ENCODE assay signal across 1 cellular context in the genomic region with DNA sequence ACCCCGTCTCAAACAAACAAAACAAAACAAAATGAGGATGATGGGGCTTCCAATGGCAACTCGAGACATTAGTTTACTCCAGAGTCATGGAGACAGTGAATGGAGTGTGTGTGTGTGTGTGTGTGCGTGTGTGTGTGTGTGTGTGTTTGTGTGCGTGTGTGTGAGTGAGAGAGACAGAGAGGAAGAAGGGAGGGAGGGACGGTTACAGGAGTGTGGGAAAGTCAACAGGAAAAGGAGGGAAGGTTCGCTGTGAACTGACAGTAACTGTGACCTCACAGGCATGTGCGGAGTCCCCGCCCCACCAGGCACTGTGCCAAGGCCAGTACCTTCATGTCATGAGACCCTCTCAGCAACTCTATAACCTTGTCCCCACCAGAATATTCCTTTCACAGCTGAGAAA.
A peak's percentile ranks its signal among the peaks of the same experiment; 100 is the strongest.
TF ChIP-seq lines count a peak whose summit lies in the region.
"Not testable (repeated sequence)": the region's sequence is repeated elsewhere in the genome, so short reads cannot be mapped to it uniquely, and the experiment has no call there.

No MANE protein-coding gene starts in this region.

TF ChIP-seq in HepG2, 621 proteins besides CTCF, POLR2A, EP300 and RAD21 (continued from another document and continues in another):
- TF ChIP-seq SAP130 (CRISPR knock-in tag; IDR thresholded peaks at IDR 0.05; ENCODE audit: low read depth) (peak; percentile 74), SP1 (CRISPR knock-in tag; IDR thresholded peaks at IDR 0.05) (peak; percentile 62; the same call in 1 of the 2 replicates), HOXA3 (CRISPR knock-in tag; IDR thresholded peaks at IDR 0.05) (peak; percentile 55; the same call in 1 of the 2 replicates), FOXP1 (CRISPR knock-in tag; IDR thresholded peaks at IDR 0.05) (peak; percentile 57; the same call in 1 of the 2 replicates), FOXA3 (CRISPR knock-in tag; IDR thresholded peaks at IDR 0.05) (peak; percentile 79), SP5 (CRISPR knock-in tag; IDR thresholded peaks at IDR 0.05; ENCODE audit: borderline replicate concordance, low read depth) (peak; percentile 96), ETV5 (CRISPR knock-in tag; IDR thresholded peaks at IDR 0.05; ENCODE audit: borderline replicate concordance) (peak; percentile 32; the same call in 1 of the 2 replicates), SPEN (CRISPR knock-in tag; IDR thresholded peaks at IDR 0.05; ENCODE audit: low read depth) (peak; percentile 55; the same call in 1 of the 2 replicates), SP4 (CRISPR knock-in tag; IDR thresholded peaks at IDR 0.05) (peak; percentile 44; the same call in 1 of the 2 replicates), FOXA1 (CRISPR knock-in tag; IDR thresholded peaks at IDR 0.05) (peak; percentile 78), CCDC6 (CRISPR knock-in tag; IDR thresholded peaks at IDR 0.05) (0 out of 2 replicates have a peak, but pooled peaks have one; percentile 29), ZNF772 (CRISPR knock-in tag; IDR thresholded peaks at IDR 0.05) (0 out of 2 replicates have a peak, but pooled peaks have one; percentile 46), RARA (CRISPR knock-in tag; IDR thresholded peaks at IDR 0.05) (0 out of 2 replicates have a peak, but pooled peaks have one; percentile 29), SALL1 (CRISPR knock-in tag; IDR thresholded peaks at IDR 0.05) (peak; percentile 61), PHF21A (CRISPR knock-in tag; IDR thresholded peaks at IDR 0.05) (0 out of 2 replicates have a peak, but pooled peaks have one; percentile 29), YEATS2 (CRISPR knock-in tag; IDR thresholded peaks at IDR 0.05; ENCODE audit: borderline replicate concordance) (peak; percentile 30; the same call in 1 of the 2 replicates), IRF2 (CRISPR knock-in tag; IDR thresholded peaks at IDR 0.05) (0 out of 2 replicates have a peak, but pooled peaks have one; percentile 17), GABPB1 (CRISPR knock-in tag; IDR thresholded peaks at IDR 0.05) (peak; percentile 47; the same call in 1 of the 2 replicates), CREM (IDR thresholded peaks at IDR 0.05) (0 out of 2 replicates have a peak, but pooled peaks have one; percentile 39), RXRB (CRISPR knock-in tag; IDR thresholded peaks at IDR 0.05; ENCODE audit: borderline replicate concordance) (peak; percentile 48; the same call in 1 of the 2 replicates), ZNF788 (CRISPR knock-in tag; IDR thresholded peaks at IDR 0.05; ENCODE audit: borderline replicate concordance) (peak; percentile 53; the same call in 1 of the 2 replicates), MED1 (CRISPR knock-in tag; IDR thresholded peaks at IDR 0.05) (peak; percentile 37; the same call in 1 of the 2 replicates), FOXO1 (CRISPR knock-in tag; IDR thresholded peaks at IDR 0.05) (peak; percentile 42; the same call in 1 of the 2 replicates), GABPA (CRISPR knock-in tag; IDR thresholded peaks at IDR 0.05; ENCODE audit: low read depth) (peak; percentile 62), GATAD2A (CRISPR knock-in tag; IDR thresholded peaks at IDR 0.05) (0 out of 2 replicates have a peak, but pooled peaks have one; percentile 27), FOSL2 (CRISPR knock-in tag; IDR thresholded peaks at IDR 0.05) (0 out of 2 replicates have a peak, but pooled peaks have one; percentile 21)
- TF ChIP-seq SP1 (IDR thresholded peaks at IDR 0.05); FOXP1 (IDR thresholded peaks at IDR 0.05); FOXA1 (IDR thresholded peaks at IDR 0.05); CREM (CRISPR knock-in tag; IDR thresholded peaks at IDR 0.05); GABPA (IDR thresholded peaks at IDR 0.05; ENCODE audit: low read depth, low read length): not testable (repeated sequence)
- TF ChIP-seq, protein P1, sequence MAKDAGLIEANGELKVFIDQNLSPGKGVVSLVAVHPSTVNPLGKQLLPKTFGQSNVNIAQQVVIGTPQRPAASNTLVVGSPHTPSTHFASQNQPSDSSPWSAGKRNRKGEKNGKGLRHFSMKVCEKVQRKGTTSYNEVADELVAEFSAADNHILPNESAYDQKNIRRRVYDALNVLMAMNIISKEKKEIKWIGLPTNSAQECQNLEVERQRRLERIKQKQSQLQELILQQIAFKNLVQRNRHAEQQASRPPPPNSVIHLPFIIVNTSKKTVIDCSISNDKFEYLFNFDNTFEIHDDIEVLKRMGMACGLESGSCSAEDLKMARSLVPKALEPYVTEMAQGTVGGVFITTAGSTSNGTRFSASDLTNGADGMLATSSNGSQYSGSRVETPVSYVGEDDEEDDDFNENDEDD (CRISPR knock-in tag; IDR thresholded peaks at IDR 0.05; ENCODE audit: borderline replicate concordance) = peak; percentile 72
- TF ChIP-seq, protein P2, sequence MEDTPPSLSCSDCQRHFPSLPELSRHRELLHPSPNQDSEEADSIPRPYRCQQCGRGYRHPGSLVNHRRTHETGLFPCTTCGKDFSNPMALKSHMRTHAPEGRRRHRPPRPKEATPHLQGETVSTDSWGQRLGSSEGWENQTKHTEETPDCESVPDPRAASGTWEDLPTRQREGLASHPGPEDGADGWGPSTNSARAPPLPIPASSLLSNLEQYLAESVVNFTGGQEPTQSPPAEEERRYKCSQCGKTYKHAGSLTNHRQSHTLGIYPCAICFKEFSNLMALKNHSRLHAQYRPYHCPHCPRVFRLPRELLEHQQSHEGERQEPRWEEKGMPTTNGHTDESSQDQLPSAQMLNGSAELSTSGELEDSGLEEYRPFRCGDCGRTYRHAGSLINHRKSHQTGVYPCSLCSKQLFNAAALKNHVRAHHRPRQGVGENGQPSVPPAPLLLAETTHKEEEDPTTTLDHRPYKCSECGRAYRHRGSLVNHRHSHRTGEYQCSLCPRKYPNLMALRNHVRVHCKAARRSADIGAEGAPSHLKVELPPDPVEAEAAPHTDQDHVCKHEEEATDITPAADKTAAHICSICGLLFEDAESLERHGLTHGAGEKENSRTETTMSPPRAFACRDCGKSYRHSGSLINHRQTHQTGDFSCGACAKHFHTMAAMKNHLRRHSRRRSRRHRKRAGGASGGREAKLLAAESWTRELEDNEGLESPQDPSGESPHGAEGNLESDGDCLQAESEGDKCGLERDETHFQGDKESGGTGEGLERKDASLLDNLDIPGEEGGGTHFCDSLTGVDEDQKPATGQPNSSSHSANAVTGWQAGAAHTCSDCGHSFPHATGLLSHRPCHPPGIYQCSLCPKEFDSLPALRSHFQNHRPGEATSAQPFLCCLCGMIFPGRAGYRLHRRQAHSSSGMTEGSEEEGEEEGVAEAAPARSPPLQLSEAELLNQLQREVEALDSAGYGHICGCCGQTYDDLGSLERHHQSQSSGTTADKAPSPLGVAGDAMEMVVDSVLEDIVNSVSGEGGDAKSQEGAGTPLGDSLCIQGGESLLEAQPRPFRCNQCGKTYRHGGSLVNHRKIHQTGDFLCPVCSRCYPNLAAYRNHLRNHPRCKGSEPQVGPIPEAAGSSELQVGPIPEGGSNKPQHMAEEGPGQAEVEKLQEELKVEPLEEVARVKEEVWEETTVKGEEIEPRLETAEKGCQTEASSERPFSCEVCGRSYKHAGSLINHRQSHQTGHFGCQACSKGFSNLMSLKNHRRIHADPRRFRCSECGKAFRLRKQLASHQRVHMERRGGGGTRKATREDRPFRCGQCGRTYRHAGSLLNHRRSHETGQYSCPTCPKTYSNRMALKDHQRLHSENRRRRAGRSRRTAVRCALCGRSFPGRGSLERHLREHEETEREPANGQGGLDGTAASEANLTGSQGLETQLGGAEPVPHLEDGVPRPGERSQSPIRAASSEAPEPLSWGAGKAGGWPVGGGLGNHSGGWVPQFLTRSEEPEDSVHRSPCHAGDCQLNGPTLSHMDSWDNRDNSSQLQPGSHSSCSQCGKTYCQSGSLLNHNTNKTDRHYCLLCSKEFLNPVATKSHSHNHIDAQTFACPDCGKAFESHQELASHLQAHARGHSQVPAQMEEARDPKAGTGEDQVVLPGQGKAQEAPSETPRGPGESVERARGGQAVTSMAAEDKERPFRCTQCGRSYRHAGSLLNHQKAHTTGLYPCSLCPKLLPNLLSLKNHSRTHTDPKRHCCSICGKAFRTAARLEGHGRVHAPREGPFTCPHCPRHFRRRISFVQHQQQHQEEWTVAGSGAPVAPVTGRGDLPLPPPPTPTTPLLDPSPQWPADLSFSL (CRISPR knock-in tag; IDR thresholded peaks at IDR 0.05) = peak; percentile 93
- TF ChIP-seq, protein P3, sequence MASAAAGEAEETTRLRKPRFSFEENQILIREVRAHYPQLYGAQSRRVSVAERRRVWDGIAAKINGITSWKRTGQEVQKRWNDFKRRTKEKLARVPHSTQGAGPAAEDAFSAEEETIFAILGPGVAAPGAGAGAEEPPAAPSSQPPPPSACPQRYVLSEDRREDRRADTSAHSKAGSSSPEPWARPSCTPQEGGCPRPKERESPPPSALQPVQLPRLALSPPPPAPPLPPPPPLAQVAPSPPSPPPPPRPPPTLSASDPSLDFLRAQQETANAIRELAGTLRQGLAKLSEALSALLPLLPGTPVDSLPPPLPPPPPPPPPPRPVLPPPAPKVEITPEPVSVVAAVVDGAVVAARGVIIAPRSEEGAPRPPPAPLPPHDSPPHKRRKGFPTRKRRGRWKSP (CRISPR knock-in tag; IDR thresholded peaks at IDR 0.05) = 0 out of 2 replicates have a peak, but pooled peaks have one; percentile 38
- TF ChIP-seq, protein P4, sequence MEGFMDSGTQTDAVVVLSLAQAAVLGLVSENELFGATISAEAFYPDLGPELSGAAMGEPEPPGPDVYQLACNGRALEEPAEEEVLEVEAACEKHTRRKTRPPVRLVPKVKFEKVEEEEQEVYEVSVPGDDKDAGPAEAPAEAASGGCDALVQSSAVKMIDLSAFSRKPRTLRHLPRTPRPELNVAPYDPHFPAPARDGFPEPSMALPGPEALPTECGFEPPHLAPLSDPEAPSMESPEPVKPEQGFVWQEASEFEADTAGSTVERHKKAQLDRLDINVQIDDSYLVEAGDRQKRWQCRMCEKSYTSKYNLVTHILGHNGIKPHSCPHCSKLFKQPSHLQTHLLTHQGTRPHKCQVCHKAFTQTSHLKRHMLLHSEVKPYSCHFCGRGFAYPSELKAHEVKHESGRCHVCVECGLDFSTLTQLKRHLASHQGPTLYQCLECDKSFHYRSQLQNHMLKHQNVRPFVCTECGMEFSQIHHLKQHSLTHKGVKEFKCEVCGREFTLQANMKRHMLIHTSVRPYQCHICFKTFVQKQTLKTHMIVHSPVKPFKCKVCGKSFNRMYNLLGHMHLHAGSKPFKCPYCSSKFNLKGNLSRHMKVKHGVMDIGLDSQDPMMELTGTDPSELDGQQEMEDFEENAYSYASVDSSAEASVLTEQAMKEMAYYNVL (CRISPR knock-in tag; IDR thresholded peaks at IDR 0.05; ENCODE audit: borderline replicate concordance) = peak; percentile 86
- TF ChIP-seq, protein P5, sequence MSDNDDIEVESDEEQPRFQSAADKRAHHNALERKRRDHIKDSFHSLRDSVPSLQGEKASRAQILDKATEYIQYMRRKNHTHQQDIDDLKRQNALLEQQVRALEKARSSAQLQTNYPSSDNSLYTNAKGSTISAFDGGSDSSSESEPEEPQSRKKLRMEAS (IDR thresholded peaks at IDR 0.05) = peak; percentile 67
- TF ChIP-seq, protein P6, sequence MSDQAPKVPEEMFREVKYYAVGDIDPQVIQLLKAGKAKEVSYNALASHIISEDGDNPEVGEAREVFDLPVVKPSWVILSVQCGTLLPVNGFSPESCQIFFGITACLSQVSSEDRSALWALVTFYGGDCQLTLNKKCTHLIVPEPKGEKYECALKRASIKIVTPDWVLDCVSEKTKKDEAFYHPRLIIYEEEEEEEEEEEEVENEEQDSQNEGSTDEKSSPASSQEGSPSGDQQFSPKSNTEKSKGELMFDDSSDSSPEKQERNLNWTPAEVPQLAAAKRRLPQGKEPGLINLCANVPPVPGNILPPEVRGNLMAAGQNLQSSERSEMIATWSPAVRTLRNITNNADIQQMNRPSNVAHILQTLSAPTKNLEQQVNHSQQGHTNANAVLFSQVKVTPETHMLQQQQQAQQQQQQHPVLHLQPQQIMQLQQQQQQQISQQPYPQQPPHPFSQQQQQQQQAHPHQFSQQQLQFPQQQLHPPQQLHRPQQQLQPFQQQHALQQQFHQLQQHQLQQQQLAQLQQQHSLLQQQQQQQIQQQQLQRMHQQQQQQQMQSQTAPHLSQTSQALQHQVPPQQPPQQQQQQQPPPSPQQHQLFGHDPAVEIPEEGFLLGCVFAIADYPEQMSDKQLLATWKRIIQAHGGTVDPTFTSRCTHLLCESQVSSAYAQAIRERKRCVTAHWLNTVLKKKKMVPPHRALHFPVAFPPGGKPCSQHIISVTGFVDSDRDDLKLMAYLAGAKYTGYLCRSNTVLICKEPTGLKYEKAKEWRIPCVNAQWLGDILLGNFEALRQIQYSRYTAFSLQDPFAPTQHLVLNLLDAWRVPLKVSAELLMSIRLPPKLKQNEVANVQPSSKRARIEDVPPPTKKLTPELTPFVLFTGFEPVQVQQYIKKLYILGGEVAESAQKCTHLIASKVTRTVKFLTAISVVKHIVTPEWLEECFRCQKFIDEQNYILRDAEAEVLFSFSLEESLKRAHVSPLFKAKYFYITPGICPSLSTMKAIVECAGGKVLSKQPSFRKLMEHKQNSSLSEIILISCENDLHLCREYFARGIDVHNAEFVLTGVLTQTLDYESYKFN (CRISPR knock-in tag; conservative IDR thresholded peaks at IDR 0.05) = peak; percentile 21; the same call in 1 of the 2 replicates
- TF ChIP-seq, protein P7, sequence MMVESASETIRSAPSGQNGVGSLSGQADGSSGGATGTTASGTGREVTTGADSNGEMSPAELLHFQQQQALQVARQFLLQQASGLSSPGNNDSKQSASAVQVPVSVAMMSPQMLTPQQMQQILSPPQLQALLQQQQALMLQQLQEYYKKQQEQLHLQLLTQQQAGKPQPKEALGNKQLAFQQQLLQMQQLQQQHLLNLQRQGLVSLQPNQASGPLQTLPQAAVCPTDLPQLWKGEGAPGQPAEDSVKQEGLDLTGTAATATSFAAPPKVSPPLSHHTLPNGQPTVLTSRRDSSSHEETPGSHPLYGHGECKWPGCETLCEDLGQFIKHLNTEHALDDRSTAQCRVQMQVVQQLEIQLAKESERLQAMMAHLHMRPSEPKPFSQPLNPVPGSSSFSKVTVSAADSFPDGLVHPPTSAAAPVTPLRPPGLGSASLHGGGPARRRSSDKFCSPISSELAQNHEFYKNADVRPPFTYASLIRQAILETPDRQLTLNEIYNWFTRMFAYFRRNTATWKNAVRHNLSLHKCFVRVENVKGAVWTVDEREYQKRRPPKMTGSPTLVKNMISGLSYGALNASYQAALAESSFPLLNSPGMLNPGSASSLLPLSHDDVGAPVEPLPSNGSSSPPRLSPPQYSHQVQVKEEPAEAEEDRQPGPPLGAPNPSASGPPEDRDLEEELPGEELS (CRISPR knock-in tag; IDR thresholded peaks at IDR 0.05) = peak; percentile 60; the same call in 1 of the 2 replicates
- TF ChIP-seq, protein P8, sequence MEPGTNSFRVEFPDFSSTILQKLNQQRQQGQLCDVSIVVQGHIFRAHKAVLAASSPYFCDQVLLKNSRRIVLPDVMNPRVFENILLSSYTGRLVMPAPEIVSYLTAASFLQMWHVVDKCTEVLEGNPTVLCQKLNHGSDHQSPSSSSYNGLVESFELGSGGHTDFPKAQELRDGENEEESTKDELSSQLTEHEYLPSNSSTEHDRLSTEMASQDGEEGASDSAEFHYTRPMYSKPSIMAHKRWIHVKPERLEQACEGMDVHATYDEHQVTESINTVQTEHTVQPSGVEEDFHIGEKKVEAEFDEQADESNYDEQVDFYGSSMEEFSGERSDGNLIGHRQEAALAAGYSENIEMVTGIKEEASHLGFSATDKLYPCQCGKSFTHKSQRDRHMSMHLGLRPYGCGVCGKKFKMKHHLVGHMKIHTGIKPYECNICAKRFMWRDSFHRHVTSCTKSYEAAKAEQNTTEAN (CRISPR knock-in tag; conservative IDR thresholded peaks at IDR 0.05) = peak; percentile 87
